9 cellular contexts compared by ENCODE assay signal in genomic region chr19:46372901-46373572, GRCh38. TPM values are rescaled to one million over a fixed set of nuclear protein-coding genes. Genes with fewer than 3 reads are reported as not detected.
A peak's percentile ranks its signal among the peaks of the same experiment; 100 is the strongest.
DNase-seq lines count a peak whose midpoint lies in the region; ATAC-seq and TF ChIP-seq lines count a peak whose summit lies in the region.
"Had no signal": no experiment of that assay in that cellular context is flagged by ENCODE, and none has a peak within 500 bp of the region (broad histone marks: within the 10 kb centered on the region; RNA-seq: fewer than 3 reads in every experiment).

No MANE protein-coding gene starts in this region.

- POLR2A ChIA-PET in T-cell (lab: Charles Lee) = no interaction called here

- peaks cover 23 to 25% (median 23%) of the 10 kb centered on the region in 3 donors for H3K4me1 Mint-ChIP-seq in T-cell

- no peak for TF ChIP-seq EP300 in suprapubic skin (IDR thresholded peaks at IDR 0.05)

- H3K4me3 ChIP-seq in SJSA1 = no peak overlapping the region
- H3K4me3 ChIP-seq in heart left ventricle = no peak overlapping the region
- H3K4me3 ChIP-seq in suprapubic skin = no peak overlapping the region

- H3K9me3 ChIP-seq in SJSA1 (replicated peaks) (no peaks in the 10 kb centered on the region), heart left ventricle (no peaks in the 10 kb centered on the region), suprapubic skin (no peaks in the 10 kb centered on the region)

- H3K27me3 ChIP-seq in SJSA1 (replicated peaks) = no peaks in the 10 kb centered on the region
- no peaks in the 10 kb centered on the region for H3K27me3 ChIP-seq in heart left ventricle
- no peaks in the 10 kb centered on the region for H3K27me3 ChIP-seq in suprapubic skin

- peaks cover 56% of the 10 kb centered on the region for H3K4me1 ChIP-seq in SJSA1 (replicated peaks)
- H3K4me1 ChIP-seq in heart left ventricle = peaks cover 3 to 47% (median 35%) of the 10 kb centered on the region in 12 donors
- H3K4me1 ChIP-seq in suprapubic skin = peaks cover 68% of the 10 kb centered on the region

- TF ChIP-seq CTCF in heart left ventricle (IDR thresholded peaks at IDR 0.05) (peak in 5 of 12 donors; percentile 14 to 34 (median 20)), suprapubic skin (IDR thresholded peaks at IDR 0.05) (peak in 1 of 2 donors; percentile 34)

- TF ChIP-seq POLR2A in heart left ventricle (IDR thresholded peaks at IDR 0.05) = no peak
- TF ChIP-seq POLR2A in suprapubic skin (IDR thresholded peaks at IDR 0.05) = no peak

- peak in 2 of 3 experiments; percentile 63 to 65 for DNase-seq in NCI-H1417 (lab: John Stamatoyannopoulos, UW)
- DNase-seq in NCI-H1417 treated with DMSO at 0.1 percent for 48 hours (lab: John Stamatoyannopoulos, UW) = no peak
- DNase-seq in SJSA1 (ENCODE audit: low read depth in 1 of 2, low spot score in 2 of 2) = peak; percentile 67 to 81
- DNase-seq in heart left ventricle = no peak
- DNase-seq in suprapubic skin (ENCODE audit: low spot score in 2 of 2) = peak; percentile 24 to 76
- no peak for DNase-seq in stimulated activated CD4-positive, alpha-beta T cell treated with anti-CD3 and anti-CD28 coated beads, Interleukin-12 subunit alpha, Interleukin-12 subunit beta, amount 100 ng/mL, for 4 hours
- DNase-seq in T-cell = no peak

- CTCF ChIA-PET in T-cell (lab: Charles Lee) = interaction anchor here in 1 of 2 donors (0.6 kb wide), 1 partner anchor 29 kb away, joined by 8 read pairs; no protein-coding TSS in a partner anchor

- H3K9me3 Mint-ChIP-seq in T-cell = no peaks in the 10 kb centered on the region

- intact Hi-C loops in heart left ventricle (cut with DNase I) = loop anchor here in 2 of 10 donors (10.0 kb wide), 2 partner anchors 78 to 88 kb away; partner anchors contain the start of gene HIF3A (in 1 of the 2)

- peaks cover 30% of the 10 kb centered on the region for H3K36me3 Mint-ChIP-seq in T-cell

- 64 to 84% (median 71%) methylated on average over 5 to 13 of the region's 13 CpGs for WGBS in heart left ventricle, 4 donors
- 18% methylated on average over 8 of the region's 13 CpGs for WGBS in suprapubic skin

- H3K27me3 Mint-ChIP-seq in T-cell = no peaks in the 10 kb centered on the region

- ATAC-seq in heart left ventricle = peak in 1 of 4 donors; percentile 1
- ATAC-seq in T-cell (replicated peaks in 1 of 4) = no peak
- ATAC-seq in HG03139 (IDR thresholded peaks at IDR 0.05; ENCODE audit: unreplicated experiment) = no peak

- H3K27ac Mint-ChIP-seq in T-cell = no peak overlapping the region

- peak overlapping the region; percentile 87 for H3K27ac ChIP-seq in SJSA1
- peak overlapping the region in 11 of 12 donors; percentile 31 to 75 (median 56) for H3K27ac ChIP-seq in heart left ventricle
- peak overlapping the region; percentile 80 for H3K27ac ChIP-seq in suprapubic skin

- H3K4me3 Mint-ChIP-seq in T-cell = no peak overlapping the region

- peaks cover 60% of the 10 kb centered on the region for H3K36me3 ChIP-seq in SJSA1
- peaks cover 0 to 42% (median 34%) of the 10 kb centered on the region in 9 donors for H3K36me3 ChIP-seq in heart left ventricle
- peaks cover 26% of the 10 kb centered on the region for H3K36me3 ChIP-seq in suprapubic skin

RNA-seq across cellular contexts. Expression of gene PPP5C, which starts 26.1 kb away (rescaled TPM):
- 77.3 and 79.9 TPM in 2 replicates for total RNA-seq in SJSA1 (2014; rRNA removed; shearing (Covaris generic))
- total RNA-seq in heart left ventricle (100 to 1,000 TPM in 1 of 9 donors, 10 to 100 TPM in 8; 69.9 to 115 (median 77.1) TPM), suprapubic skin (10 to 100 TPM; 38.2 to 66.0 (median 51.3) TPM), T-cell (10 to 100 TPM; 40.3 to 59.7 (median 42.8) TPM)
- 100 to 1,000 TPM in 1 of 2 donors, 10 to 100 TPM in 1; 64.9 to 107 TPM for polyA plus RNA-seq in heart left ventricle

RNA-seq across cellular contexts. Expression of gene CCDC8, which starts 40.3 kb away (rescaled TPM):
- total RNA-seq in SJSA1 (2014; rRNA removed; shearing (Covaris generic)) = 12.5 and 18.6 TPM in 2 replicates
- total RNA-seq in heart left ventricle = 10 to 100 TPM; 13.6 to 30.6 (median 24.7) TPM
- polyA plus RNA-seq in heart left ventricle = 10 to 100 TPM; 17.8 to 19.0 TPM
- 1 to 10 TPM; 1.6 to 6.5 (median 3.3) TPM for total RNA-seq in suprapubic skin
- under 1 TPM in 3 of 5 donors, not detected in 2; 0.12 to 0.19 (median 0.13) TPM for total RNA-seq in T-cell
- total RNA-seq: activated CD8-positive, alpha-beta memory T cell treated with anti-CD3 and anti-CD28 coated beads for 36 hours had no signal

RNA-seq across cellular contexts. Expression of gene PNMA8C, which starts 55.7 kb away (rescaled TPM):
- not detected in 2 replicates for total RNA-seq in SJSA1 (2014; rRNA removed; shearing (Covaris generic))
- total RNA-seq in heart left ventricle = under 1 TPM in 7 of 9 donors, not detected in 2; 0.07 to 0.19 (median 0.12) TPM
- polyA plus RNA-seq in heart left ventricle = under 1 TPM in 1 of 2 donors, not detected in 1; 0.08 TPM
- under 1 TPM in 1 of 4 donors, not detected in 3; 0.13 TPM for total RNA-seq in suprapubic skin
- total RNA-seq in T-cell = not detected
- total RNA-seq: activated CD8-positive, alpha-beta memory T cell treated with anti-CD3 and anti-CD28 coated beads for 36 hours had no signal

Comparison
In these comparisons a context has a peak if more than half of its experiments do, and no peak if none do; other contexts are left out.
1. DNase-seq: peak in NCI-H1417 (2 of 3), SJSA1 (2 of 2) and suprapubic skin (2 of 2); none in NCI-H1417 treated with DMSO at 0.1 percent for 48 hours (single experiment), heart left ventricle (0 of 5), stimulated activated CD4-positive, alpha-beta T cell treated with anti-CD3 and anti-CD28 coated beads, Interleukin-12 subunit alpha, Interleukin-12 subunit beta, amount 100 ng/mL, for 4 hours (single experiment) and T-cell (0 of 34).
2. Peak in every context shown above with its lines, with median percentiles within 50 percentile points of each other: H3K27ac ChIP-seq.